ENCODE assay signal across 8 cellular contexts in the genomic region with DNA sequence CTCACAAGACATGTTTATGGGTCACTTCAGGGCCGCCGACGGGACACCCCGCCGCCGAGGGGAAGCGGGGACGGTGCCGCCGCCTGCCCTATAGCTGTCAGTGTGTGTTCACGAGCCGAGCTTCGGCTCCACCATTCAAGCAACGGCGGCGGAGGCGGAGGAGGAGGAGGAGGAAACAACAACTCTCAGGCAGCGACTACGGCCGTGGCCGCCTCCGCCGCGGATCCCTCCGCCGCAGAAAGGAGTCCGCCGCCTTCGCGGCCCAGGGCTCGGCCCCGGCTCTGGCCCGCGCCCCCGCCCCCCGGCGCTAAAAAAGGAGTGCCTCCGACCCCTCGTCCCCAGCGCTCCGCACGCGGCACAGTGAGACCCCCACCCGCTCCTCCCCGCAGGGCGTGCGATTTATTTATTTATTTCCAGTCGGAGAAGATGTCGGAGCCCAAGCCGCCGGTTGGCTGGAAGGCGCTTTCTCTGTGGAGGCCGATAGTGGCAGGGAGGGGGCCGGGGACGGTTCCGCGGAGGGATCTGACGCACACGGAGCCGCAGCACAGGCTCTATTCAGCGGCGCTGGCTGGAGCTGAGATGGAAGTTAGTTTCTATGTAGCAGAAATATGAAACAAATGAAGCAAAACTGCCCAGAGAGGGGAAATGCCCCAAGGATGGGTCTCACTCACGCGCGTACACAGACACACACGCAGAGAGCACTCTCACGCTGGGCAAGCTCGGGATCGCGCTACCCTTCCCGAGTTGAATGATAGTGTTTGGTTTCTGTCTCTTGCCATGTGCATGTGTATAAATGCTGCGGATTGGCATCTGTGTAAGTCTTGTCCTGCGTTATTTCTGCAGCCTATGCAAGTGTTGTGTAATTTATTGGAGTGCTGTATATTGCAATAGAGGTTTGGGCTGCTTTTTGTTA. TPM values are rescaled to one million over a fixed set of nuclear protein-coding genes. Genes with fewer than 3 reads are reported as not detected.
DNase-seq lines count a peak whose midpoint lies in the region; ATAC-seq and TF ChIP-seq lines count a peak whose summit lies in the region.

TSS of gene PHIP (minus strand) at position 198 of the 913 bp plus-strand sequence. CDS start at position 12, 186 bp downstream.

- H3K4me2 ChIP-seq in mammary epithelial cell (ENCODE audit: insufficient read depth, low read depth, low read length) (peak within 1 kb of the TSS; percentile 97), smooth muscle cell (peak within 1 kb of the TSS; percentile 96)

- in situ Hi-C loops in GM18951 (cut with MboI; ENCODE audit: low sequenced_read_pairs, unreplicated experiment) (no loop called here), mammary epithelial cell (cut with MboI; ENCODE audit: low sequenced_read_pairs in 2 of 2) (no loop called here)

- H3K27me3 ChIP-seq in mammary epithelial cell (ENCODE audit: insufficient read depth, low read length) (no peaks in the 10 kb centered on the region), smooth muscle cell (ENCODE audit: low read depth) (no peaks in the 10 kb centered on the region)

- peak; percentile 75 for TF ChIP-seq POLR2A in GM18951 (IDR thresholded peaks at IDR 0.05; ENCODE audit: extremely low read depth, insufficient read depth, insufficient read length)

- intact Hi-C loops in mammary epithelial cell (cut with micrococcal nuclease): loop anchor here (1.0 to 5.0 kb wide), 6 partner anchors 155 to 794 kb away; partner anchors contain the start of genes IRAK1BP1 and LCA5

- H3K9me3 ChIP-seq in mammary epithelial cell (replicated peaks; ENCODE audit: insufficient read depth, low read length) (no peaks in the 10 kb centered on the region), smooth muscle cell (replicated peaks; ENCODE audit: low read depth) (no peaks in the 10 kb centered on the region)

- BruUV-seq in mammary epithelial cell (replicated peaks; lab: Mats Ljungman, UMichigan): TSS peak; percentile 42

- dilution Hi-C loops in mammary epithelial cell (cut with HindIII; ENCODE audit: low sequenced_read_pairs): no loop called here

- H3K4me1 ChIP-seq in mammary epithelial cell (ENCODE audit: insufficient read depth, low read length) (peaks cover 10% of the 10 kb centered on the region), smooth muscle cell (ENCODE audit: low read depth) (peaks cover 33% of the 10 kb centered on the region)

- peak; percentile 73 for ATAC-seq in HG03175 (IDR thresholded peaks at IDR 0.05; ENCODE audit: unreplicated experiment)

- H3K9ac ChIP-seq in mammary epithelial cell (ENCODE audit: insufficient read depth, low read length) (peak within 1 kb of the TSS; percentile 90), smooth muscle cell (ENCODE audit: low read depth) (peak within 1 kb of the TSS; percentile 94)

- H2AFZ ChIP-seq in mammary epithelial cell (ENCODE audit: low read depth, low read length) (peak within 1 kb of the TSS; percentile 93), smooth muscle cell (ENCODE audit: low read depth) (peak within 1 kb of the TSS; percentile 95)

- peak within 1 kb of the TSS; percentile 80 for H3K27ac ChIP-seq in mammary epithelial cell (ENCODE audit: insufficient read depth, low read depth, low read length)
- peak within 1 kb of the TSS; percentile 92 for H3K27ac ChIP-seq in smooth muscle cell (ENCODE audit: low read depth)

- peak; percentile 83 for DNase-seq in AG08395 (ENCODE audit: low spot score)
- peak; percentile 86 for DNase-seq in NCI-H2227 treated with DMSO at 0.1 percent for 48 hours (lab: John Stamatoyannopoulos, UW)
- DNase-seq in mammary epithelial cell: peak; percentile 96
- DNase-seq in iPS-NIHi7 (ENCODE audit: extremely low spot score): peak; percentile 77
- peak; percentile 95 for DNase-seq in smooth muscle cell (lab: John Stamatoyannopoulos, UW; ENCODE audit: unreplicated experiment)

- no peak for TF ChIP-seq CTCF in WI38 (IDR thresholded peaks at IDR 0.05; ENCODE audit: low read depth, low read length)
- no peak for TF ChIP-seq CTCF in mammary epithelial cell (conservative IDR thresholded peaks at IDR 0.05 in 1 of 2, IDR thresholded peaks at IDR 0.05 in 1 of 2; ENCODE audit: extremely low read depth in 1 of 2, insufficient read depth in 1 of 2, low read depth in 1 of 2, low read length in 2 of 2)
- no peak for TF ChIP-seq CTCF in smooth muscle cell (IDR thresholded peaks at IDR 0.05; ENCODE audit: borderline replicate concordance, insufficient read depth, poor library complexity, severe bottlenecking)

- H3K79me2 ChIP-seq in mammary epithelial cell (ENCODE audit: insufficient read depth, low read length) (peaks cover 41% of the 10 kb centered on the region), smooth muscle cell (ENCODE audit: low read depth) (peaks cover 33% of the 10 kb centered on the region)

- CTCF ChIA-PET in mammary epithelial cell (lab: Charles Lee; ENCODE audit: low non-redundant PET): interaction anchor here (0.7 kb wide), 2 partner anchors 387 to 576 kb away, joined by 4 to 6 read pairs; no protein-coding TSS in a partner anchor

- under 1% methylated on average over 21 of the region's 73 CpGs for WGBS in mammary epithelial cell (ENCODE audit: low coverage, missing lambda C conversion rate)
- WGBS in smooth muscle cell (ENCODE audit: low lambda C conversion rate): under 1% methylated on average over 65 of the region's 73 CpGs

- H3K36me3 ChIP-seq in mammary epithelial cell (ENCODE audit: insufficient read depth, low read length) (no peaks in the 10 kb centered on the region), smooth muscle cell (ENCODE audit: low read depth) (no peaks in the 10 kb centered on the region)

- H3F3A ChIP-seq in smooth muscle cell (ENCODE audit: low read depth): no peaks in the 10 kb centered on the region

- H3K4me3 ChIP-seq in WI38 (ENCODE audit: low read depth, low read length) (peak within 1 kb of the TSS; percentile 76), mammary epithelial cell (replicated peaks in 1 of 3; ENCODE audit: insufficient read depth in 1 of 3, low read depth in 2 of 3, low read length in 3 of 3) (peak within 1 kb of the TSS; percentile 68 to 98 (median 86)), smooth muscle cell (peak within 1 kb of the TSS; percentile 99)

- H4K20me1 ChIP-seq in mammary epithelial cell (ENCODE audit: insufficient read depth, low read length) (no peaks in the 10 kb centered on the region), smooth muscle cell (ENCODE audit: low read depth) (peaks cover 33% of the 10 kb centered on the region)

RNA-seq across cellular contexts. Expression of gene PHIP, which starts in this region (rescaled TPM):
- total RNA-seq in mammary epithelial cell: 10 to 100 TPM; 17.2 to 18.0 TPM
- 3.6 TPM for polyA plus RNA-seq in mammary epithelial cell
- 13.6 TPM for polyA minus RNA-seq in mammary epithelial cell
- total RNA-seq in smooth muscle cell: 29.4 and 32.6 TPM in 2 replicates
- polyA plus RNA-seq in smooth muscle cell: 7.8 and 9.2 TPM in 2 replicates

Comparison
In these comparisons a context has a peak if more than half of its experiments do, and no peak if none do; other contexts are left out.
1. Peak in every context shown above with its lines: DNase-seq, ATAC-seq, H3K4me3 ChIP-seq and H3K27ac ChIP-seq.